In genomic region chr9:20197976-20198685, GRCh38 we compare ENCODE assay signal across 10 cellular contexts.
DNase-seq lines count a peak whose midpoint lies in the region; ATAC-seq and TF ChIP-seq lines count a peak whose summit lies in the region.
"Had no signal": no experiment of that assay in that cellular context is flagged by ENCODE, and none has a peak within 500 bp of the region (broad histone marks: within the 10 kb centered on the region; RNA-seq: fewer than 3 reads in every experiment).

No MANE protein-coding gene starts in this region.

- intact Hi-C loops in transverse colon (cut with DNase I; ENCODE audit: low total_unique reads), result no loop called here

- H3K27ac Mint-ChIP-seq in activated naive CD8-positive, alpha-beta T cell treated with anti-CD3 and anti-CD28 coated beads, Interleukin-2, amount 10 ng/mL, durations not matched to agents 7 days and 5 days, result peak overlapping the region; percentile 79
- H3K27ac Mint-ChIP-seq in activated naive CD8-positive, alpha-beta T cell treated with anti-CD3 and anti-CD28 coated beads for 36 hours, result no peak overlapping the region

- H3K27me3 Mint-ChIP-seq in activated naive CD8-positive, alpha-beta T cell treated with anti-CD3 and anti-CD28 coated beads, Interleukin-2, amount 10 ng/mL, durations not matched to agents 7 days and 5 days, result no peaks in the 10 kb centered on the region
- H3K27me3 Mint-ChIP-seq in activated naive CD8-positive, alpha-beta T cell treated with anti-CD3 and anti-CD28 coated beads for 36 hours, result peaks cover 13% of the 10 kb centered on the region

- no peak for TF ChIP-seq CTCF in hepatocyte (IDR thresholded peaks at IDR 0.05; ENCODE audit: poor library complexity)
- no peak for TF ChIP-seq CTCF in transverse colon (IDR thresholded peaks at IDR 0.05)

- H3K27ac ChIP-seq in hepatocyte (no peak overlapping the region), transverse colon (no peak overlapping the region)
- H3K27ac ChIP-seq: SJSA1 had no signal

- peak; percentile 88 for ATAC-seq in activated naive CD8-positive, alpha-beta T cell treated with anti-CD3 and anti-CD28 coated beads, Interleukin-2, amount 10 ng/mL, durations not matched to agents 7 days and 5 days (ENCODE audit: low read depth)

- H3K4me1 ChIP-seq in hepatocyte (ENCODE audit: insufficient read depth), result no peaks in the 10 kb centered on the region
- H3K4me1 ChIP-seq in transverse colon, result peaks cover 0 to 12% (median 5%) of the 10 kb centered on the region in 4 donors
- H3K4me1 ChIP-seq: SJSA1 had no signal

- no peaks in the 10 kb centered on the region for H4K20me1 ChIP-seq in hepatocyte (ENCODE audit: insufficient read depth, poor library complexity, severe bottlenecking)

- TF ChIP-seq POLR2A in transverse colon (IDR thresholded peaks at IDR 0.05), result no peak

- H3K4me3 ChIP-seq in hepatocyte (no peak overlapping the region), transverse colon (no peak overlapping the region), MG63 (no peak overlapping the region)
- H3K4me3 ChIP-seq: lung, SJSA1 had no signal

- H3K27me3 ChIP-seq in hepatocyte (no peaks in the 10 kb centered on the region), transverse colon (no peaks in the 10 kb centered on the region), MG63 (no peaks in the 10 kb centered on the region)
- H3K27me3 ChIP-seq: SJSA1 had no signal

- H3K4me2 ChIP-seq in hepatocyte, result peak overlapping the region; percentile 57

- H3K36me3 Mint-ChIP-seq in activated naive CD8-positive, alpha-beta T cell treated with anti-CD3 and anti-CD28 coated beads, Interleukin-2, amount 10 ng/mL, durations not matched to agents 7 days and 5 days, result peaks cover 54% of the 10 kb centered on the region
- H3K36me3 Mint-ChIP-seq in activated naive CD8-positive, alpha-beta T cell treated with anti-CD3 and anti-CD28 coated beads for 36 hours, result peaks cover 6% of the 10 kb centered on the region

- H3K4me3 Mint-ChIP-seq in activated naive CD8-positive, alpha-beta T cell treated with anti-CD3 and anti-CD28 coated beads, Interleukin-2, amount 10 ng/mL, durations not matched to agents 7 days and 5 days, result peak overlapping the region; percentile 60
- H3K4me3 Mint-ChIP-seq in activated naive CD8-positive, alpha-beta T cell treated with anti-CD3 and anti-CD28 coated beads for 36 hours, result no peak overlapping the region

- H3K9me2 ChIP-seq in hepatocyte (replicated peaks; ENCODE audit: insufficient read depth), result no peaks in the 10 kb centered on the region

- peaks cover 30% of the 10 kb centered on the region for H3K4me1 Mint-ChIP-seq in activated naive CD8-positive, alpha-beta T cell treated with anti-CD3 and anti-CD28 coated beads, Interleukin-2, amount 10 ng/mL, durations not matched to agents 7 days and 5 days
- peaks cover 12% of the 10 kb centered on the region for H3K4me1 Mint-ChIP-seq in activated naive CD8-positive, alpha-beta T cell treated with anti-CD3 and anti-CD28 coated beads for 36 hours

- H3K9me3 Mint-ChIP-seq in activated naive CD8-positive, alpha-beta T cell treated with anti-CD3 and anti-CD28 coated beads, Interleukin-2, amount 10 ng/mL, durations not matched to agents 7 days and 5 days, result peaks cover 18% of the 10 kb centered on the region
- H3K9me3 Mint-ChIP-seq in activated naive CD8-positive, alpha-beta T cell treated with anti-CD3 and anti-CD28 coated beads for 36 hours, result peaks cover 15% of the 10 kb centered on the region

- 24% methylated on average over 7 of the region's 7 CpGs for WGBS in hepatocyte (ENCODE audit: low lambda C conversion rate, missing lambda C conversion rate)
- 25 to 32% methylated on average over 3 to 7 of the region's 7 CpGs for WGBS in transverse colon (ENCODE audit: low coverage in 1 of 2), 2 donors

- no peak for DNase-seq in activated naive CD8-positive, alpha-beta T cell treated with anti-CD3 and anti-CD28 coated beads, Interleukin-2, amount 10 ng/mL, durations not matched to agents 7 days and 5 days
- no peak for DNase-seq in activated naive CD8-positive, alpha-beta T cell treated with anti-CD3 and anti-CD28 coated beads for 36 hours
- peak; percentile 84 for DNase-seq in NCI-H82 treated with DMSO at 0.1 percent for 48 hours (lab: John Stamatoyannopoulos, UW; ENCODE audit: unreplicated experiment)
- peak; percentile 59 for DNase-seq in hepatocyte (ENCODE audit: low spot score)
- DNase-seq in transverse colon, result peak; percentile 65
- DNase-seq in MG63, result no peak
- DNase-seq in OCI-M1 (lab: John Stamatoyannopoulos, UW), result no peak
- DNase-seq in amniotic stem cell (lab: John Stamatoyannopoulos, UW), result no peak

- H3K36me3 ChIP-seq in hepatocyte (replicated peaks; ENCODE audit: insufficient read depth, low read depth) (no peaks in the 10 kb centered on the region), transverse colon (no peaks in the 10 kb centered on the region), MG63 (no peaks in the 10 kb centered on the region)
- H3K36me3 ChIP-seq: SJSA1 had no signal

- TF ChIP-seq EP300 in transverse colon (IDR thresholded peaks at IDR 0.05; ENCODE audit: low read depth), result no peak

- no peak overlapping the region for H2AFZ ChIP-seq in hepatocyte

- in situ Hi-C loops in transverse colon (cut with MboI; ENCODE audit: low pct_ligation_motif_present in 1 of 4, low pct_unique_long_range_greater_than_20kb in 1 of 4, low sequenced_read_pairs in 3 of 4), result no loop called here

- POLR2A ChIA-PET in activated naive CD8-positive, alpha-beta T cell treated with anti-CD3 and anti-CD28 coated beads, Interleukin-2, amount 10 ng/mL, durations not matched to agents 7 days and 5 days (lab: Charles Lee), result interaction anchor here (1.1 kb wide), 1 partner anchor 10 kb away, joined by 13 read pairs; no protein-coding TSS in a partner anchor

- no peaks in the 10 kb centered on the region for H3K79me2 ChIP-seq in hepatocyte

- H3K9me3 ChIP-seq in hepatocyte (ENCODE audit: low read depth) (no peaks in the 10 kb centered on the region), transverse colon (no peaks in the 10 kb centered on the region), MG63 (no peaks in the 10 kb centered on the region; the same call in none of the 2 replicates)
- H3K9me3 ChIP-seq: SJSA1 had no signal

Comparison
In these comparisons a context has a peak if more than half of its experiments do, and no peak if none do; other contexts are left out.
1. DNase-seq: peak in NCI-H82 treated with DMSO at 0.1 percent for 48 hours (single experiment), hepatocyte (single experiment) and transverse colon (single experiment); none in activated naive CD8-positive, alpha-beta T cell treated with anti-CD3 and anti-CD28 coated beads, Interleukin-2, amount 10 ng/mL, durations not matched to agents 7 days and 5 days (single experiment), activated naive CD8-positive, alpha-beta T cell treated with anti-CD3 and anti-CD28 coated beads for 36 hours (single experiment), MG63 (single experiment), OCI-M1 (single experiment) and amniotic stem cell (single experiment).